8 cellular contexts compared by ENCODE assay signal in genomic region chr17:4986403-4986802, GRCh38. TPM values are rescaled to one million over a fixed set of nuclear protein-coding genes. Genes with fewer than 3 reads are reported as not detected.
DNase-seq lines count a peak whose midpoint lies in the region; ATAC-seq and TF ChIP-seq lines count a peak whose summit lies in the region.

No MANE protein-coding gene starts in this region.

- WGBS in liver = 47% methylated on average over 5 of the region's 5 CpGs
- 29 to 32% methylated on average over 5 of the region's 5 CpGs for WGBS in upper lobe of left lung, 2 donors

- no peak for ATAC-seq in upper lobe of left lung (ENCODE audit: low FRiP score in 2 of 2)

- in situ Hi-C loops in astrocyte of the spinal cord (cut with HindIII; ENCODE audit: low sequenced_read_pairs) = no loop called here

- TF ChIP-seq POLR2A in upper lobe of left lung (IDR thresholded peaks at IDR 0.05) = no peak

- H3K9me3 ChIP-seq in liver (ENCODE audit: control insufficient read depth in 4 of 4, low read length in 3 of 4) (no peaks in the 10 kb centered on the region), upper lobe of left lung (no peaks in the 10 kb centered on the region)

- TF ChIP-seq CTCF in astrocyte of the spinal cord (IDR thresholded peaks at IDR 0.05; ENCODE audit: low read depth, low read length) (no peak), liver (IDR thresholded peaks at IDR 0.05; ENCODE audit: low read depth, low read length, missing input control) (no peak), upper lobe of left lung (IDR thresholded peaks at IDR 0.05) (no peak)

- no peaks in the 10 kb centered on the region for H3K27me3 ChIP-seq in liver (ENCODE audit: control insufficient read depth in 4 of 4, insufficient read depth in 4 of 4, low read length in 3 of 4)
- H3K27me3 ChIP-seq in upper lobe of left lung = no peaks in the 10 kb centered on the region

- H3K27ac ChIP-seq in liver (ENCODE audit: low read depth in 1 of 2, low read length in 2 of 2) = peak overlapping the region; percentile 76 to 81
- H3K27ac ChIP-seq in upper lobe of left lung = peak overlapping the region; percentile 90 to 99 (median 95)

- H3K4me1 ChIP-seq in liver (ENCODE audit: control insufficient read depth in 4 of 4, insufficient read depth in 4 of 4, low read length in 3 of 4) = peaks cover 10 to 21% (median 15%) of the 10 kb centered on the region in 4 donors
- peaks cover 22 to 29% (median 22%) of the 10 kb centered on the region in 4 donors for H3K4me1 ChIP-seq in upper lobe of left lung

- no peak for TF ChIP-seq EP300 in upper lobe of left lung (IDR thresholded peaks at IDR 0.05)

- TF ChIP-seq RAD21 in liver (IDR thresholded peaks at IDR 0.05) = no peak

- no peak for DNase-seq in activated naive CD4-positive, alpha-beta T cell treated with anti-CD3 and anti-CD28 coated beads, Interleukin-2, amount 50 U/mL, for 16 hours
- DNase-seq in astrocyte of the spinal cord (ENCODE audit: low read depth, low spot score) (no peak), upper lobe of left lung (no peak), amniotic stem cell (lab: John Stamatoyannopoulos, UW) (no peak), HuH-7 (ENCODE audit: low spot score) (no peak), NCI-H1092 treated with DMSO at 0.1 percent for 48 hours (lab: John Stamatoyannopoulos, UW) (no peak)

- no peaks in the 10 kb centered on the region for H3K27me3 Mint-ChIP-seq in activated naive CD4-positive, alpha-beta T cell treated with anti-CD3 and anti-CD28 coated beads, Interleukin-2, amount 50 U/mL, for 24 hours

- H3K4me1 Mint-ChIP-seq in activated naive CD4-positive, alpha-beta T cell treated with anti-CD3 and anti-CD28 coated beads, Interleukin-2, amount 50 U/mL, for 24 hours = peaks cover 44% of the 10 kb centered on the region

- H3K9ac ChIP-seq in liver (ENCODE audit: low read depth in 1 of 2, low read length in 2 of 2) = peak overlapping the region in 1 of 2 donors; percentile 87

- H3K27ac Mint-ChIP-seq in activated naive CD4-positive, alpha-beta T cell treated with anti-CD3 and anti-CD28 coated beads, Interleukin-2, amount 50 U/mL, for 24 hours = peak overlapping the region; percentile 87

- H3K36me3 Mint-ChIP-seq in activated naive CD4-positive, alpha-beta T cell treated with anti-CD3 and anti-CD28 coated beads, Interleukin-2, amount 50 U/mL, for 24 hours = peaks cover 3% of the 10 kb centered on the region

- peak overlapping the region; percentile 98 for H3K4me3 Mint-ChIP-seq in activated naive CD4-positive, alpha-beta T cell treated with anti-CD3 and anti-CD28 coated beads, Interleukin-2, amount 50 U/mL, for 24 hours

- H3K4me3 ChIP-seq in astrocyte of the spinal cord (ENCODE audit: low read depth, low read length) (peak overlapping the region; percentile 72), liver (ENCODE audit: low read depth in 1 of 3, low read length in 3 of 3) (peak overlapping the region; percentile 18 to 84 (median 78)), upper lobe of left lung (peak overlapping the region; percentile 90 to 98 (median 96))

- H3K36me3 ChIP-seq in liver (ENCODE audit: control insufficient read depth in 4 of 4, insufficient read depth in 3 of 4, low read depth in 1 of 4, low read length in 3 of 4) (peaks cover 2 to 13% (median 7%) of the 10 kb centered on the region in 4 donors), upper lobe of left lung (peaks cover 0 to 41% (median 25%) of the 10 kb centered on the region in 4 donors)

- H3K9me3 Mint-ChIP-seq in activated naive CD4-positive, alpha-beta T cell treated with anti-CD3 and anti-CD28 coated beads, Interleukin-2, amount 50 U/mL, for 24 hours = no peaks in the 10 kb centered on the region

TF ChIP-seq in liver, 16 proteins besides CTCF, POLR2A, EP300 and RAD21:
- TF ChIP-seq EGR1 (IDR thresholded peaks at IDR 0.05; ENCODE audit: low read depth in 2 of 2) (no peak), HNF4G (IDR thresholded peaks at IDR 0.05) (no peak)

RNA-seq across cellular contexts. Expression of gene CAMTA2, which starts 1.1 kb away (rescaled TPM):
- total RNA-seq in liver (1 to 10 TPM; 7.8 to 9.6 TPM), upper lobe of left lung (100 to 1,000 TPM in 2 of 6 donors, 10 to 100 TPM in 4; 27.1 to 162 (median 50.8) TPM)
- 10 to 100 TPM; 14.3 to 17.6 TPM for polyA plus RNA-seq in liver

RNA-seq across cellular contexts. Expression of gene INCA1, which starts 10.9 kb away (rescaled TPM):
- under 1 TPM; 0.28 to 0.42 TPM for total RNA-seq in liver
- under 1 TPM; 0.68 to 0.75 TPM for polyA plus RNA-seq in liver
- total RNA-seq in upper lobe of left lung = 10 to 100 TPM in 1 of 6 donors, 1 to 10 TPM in 5; 1.4 to 32.5 (median 3.1) TPM

RNA-seq across cellular contexts. Expression of gene KIF1C, which starts 11.3 kb away (rescaled TPM):
- total RNA-seq in liver (10 to 100 TPM; 19.7 to 62.2 TPM), upper lobe of left lung (100 to 1,000 TPM; 130 to 270 (median 206) TPM)
- polyA plus RNA-seq in liver = 10 to 100 TPM; 10.4 to 53.8 TPM

RNA-seq across cellular contexts. Expression of gene SPAG7, which starts 18.8 kb away (rescaled TPM):
- total RNA-seq in liver = 10 to 100 TPM; 18.6 to 19.8 TPM
- 10 to 100 TPM; 32.1 to 66.3 TPM for polyA plus RNA-seq in liver
- total RNA-seq in upper lobe of left lung = 10 to 100 TPM; 48.2 to 66.4 (median 63.8) TPM

RNA-seq across cellular contexts. Expression of gene ENO3, which starts 35.5 kb away (rescaled TPM):
- total RNA-seq in liver (10 to 100 TPM; 26.3 to 27.5 TPM), upper lobe of left lung (10 to 100 TPM in 3 of 6 donors, 1 to 10 TPM in 3; 4.3 to 49.2 (median 10.6) TPM)
- polyA plus RNA-seq in liver = 100 to 1,000 TPM in 1 of 2 donors, 10 to 100 TPM in 1; 34.1 to 117 TPM
